8 cellular contexts compared by ENCODE assay signal in genomic region chrX:2500681-2501151, GRCh38. TPM values are rescaled to one million over a fixed set of nuclear protein-coding genes. Genes with fewer than 3 reads are reported as not detected.
A peak's percentile ranks its signal among the peaks of the same experiment; 100 is the strongest.
DNase-seq lines count a peak whose midpoint lies in the region; ATAC-seq and TF ChIP-seq lines count a peak whose summit lies in the region.

A gene with protein sequence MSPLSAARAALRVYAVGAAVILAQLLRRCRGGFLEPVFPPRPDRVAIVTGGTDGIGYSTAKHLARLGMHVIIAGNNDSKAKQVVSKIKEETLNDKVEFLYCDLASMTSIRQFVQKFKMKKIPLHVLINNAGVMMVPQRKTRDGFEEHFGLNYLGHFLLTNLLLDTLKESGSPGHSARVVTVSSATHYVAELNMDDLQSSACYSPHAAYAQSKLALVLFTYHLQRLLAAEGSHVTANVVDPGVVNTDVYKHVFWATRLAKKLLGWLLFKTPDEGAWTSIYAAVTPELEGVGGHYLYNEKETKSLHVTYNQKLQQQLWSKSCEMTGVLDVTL (minus strand): TSS chrX:2500976. CDS start chrX:2500925, 51 bp downstream.
Gene ZBED1, minus strand, starts transcription at chrX:2500976. Its CDS starts 10,257 bp downstream, at chrX:2490719.

- peaks cover 0 to 1% (median under 1%) of the 10 kb centered on the region in 4 donors for H3K36me3 ChIP-seq in liver (ENCODE audit: control insufficient read depth in 4 of 4, insufficient read depth in 3 of 4, low read depth in 1 of 4, low read length in 3 of 4)

- TF ChIP-seq CTCF in liver (IDR thresholded peaks at IDR 0.05; ENCODE audit: low read depth, low read length, missing input control): no peak

- peak; percentile 76 for TF ChIP-seq POLR2A in GM15510 (IDR thresholded peaks at IDR 0.05; ENCODE audit: borderline replicate concordance, extremely low read depth, insufficient read length)

- peaks cover 25% of the 10 kb centered on the region for H3K4me1 Mint-ChIP-seq in T-helper 1 cell treated with Interleukin-12 subunit alpha and Interleukin-12 subunit beta and Interleukin-4 antibody, amounts not matched to agents 30 μg/mL and 1 μg/mL, for 36 hours (ENCODE audit: low read depth)
- peaks cover 42% of the 10 kb centered on the region for H3K4me1 Mint-ChIP-seq in central memory CD8-positive, alpha-beta T cell

- WGBS in liver: 1% methylated on average over 70 of the region's 70 CpGs

- H3K4me3 ChIP-seq in liver (ENCODE audit: low read depth in 1 of 3, low read length in 3 of 3): peak within 1 kb of the TSS; percentile 70 to 84 (median 76)

- H3K4me1 ChIP-seq in liver (ENCODE audit: control insufficient read depth in 4 of 4, insufficient read depth in 4 of 4, low read length in 3 of 4): peaks cover 11 to 32% (median 23%) of the 10 kb centered on the region in 4 donors

- ATAC-seq in HG02970 (IDR thresholded peaks at IDR 0.05; ENCODE audit: low FRiP score, unreplicated experiment): peak; percentile 51
- peak; percentile 66 for ATAC-seq in central memory CD8-positive, alpha-beta T cell (replicated peaks; ENCODE audit: extremely low read depth, poor library complexity, severe bottlenecking)

- H3K27ac Mint-ChIP-seq in T-helper 1 cell treated with Interleukin-12 subunit alpha and Interleukin-12 subunit beta and Interleukin-4 antibody, amounts not matched to agents 30 μg/mL and 1 μg/mL, for 36 hours: peak within 1 kb of the TSS; percentile 80
- peak within 1 kb of the TSS; percentile 95 for H3K27ac Mint-ChIP-seq in central memory CD8-positive, alpha-beta T cell (ENCODE audit: low read depth)

- H3K27ac ChIP-seq in liver (ENCODE audit: low read depth in 1 of 2, low read length in 2 of 2): peak within 1 kb of the TSS; percentile 93 to 97

- no peaks in the 10 kb centered on the region for H3K27me3 ChIP-seq in liver (ENCODE audit: control insufficient read depth in 4 of 4, insufficient read depth in 4 of 4, low read length in 3 of 4)

- no peaks in the 10 kb centered on the region for H3K9me3 Mint-ChIP-seq in T-helper 1 cell treated with Interleukin-12 subunit alpha and Interleukin-12 subunit beta and Interleukin-4 antibody, amounts not matched to agents 30 μg/mL and 1 μg/mL, for 36 hours
- H3K9me3 Mint-ChIP-seq in central memory CD8-positive, alpha-beta T cell: no peaks in the 10 kb centered on the region

- H3K27me3 Mint-ChIP-seq in T-helper 1 cell treated with Interleukin-12 subunit alpha and Interleukin-12 subunit beta and Interleukin-4 antibody, amounts not matched to agents 30 μg/mL and 1 μg/mL, for 36 hours (ENCODE audit: low read depth): no peaks in the 10 kb centered on the region
- H3K27me3 Mint-ChIP-seq in central memory CD8-positive, alpha-beta T cell: no peaks in the 10 kb centered on the region

- peak within 1 kb of the TSS; percentile 83 for H3K4me3 Mint-ChIP-seq in T-helper 1 cell treated with Interleukin-12 subunit alpha and Interleukin-12 subunit beta and Interleukin-4 antibody, amounts not matched to agents 30 μg/mL and 1 μg/mL, for 36 hours
- peak within 1 kb of the TSS; percentile 84 for H3K4me3 Mint-ChIP-seq in central memory CD8-positive, alpha-beta T cell

- peak in 1 of 2 donors; percentile 26 for DNase-seq in central memory CD8-positive, alpha-beta T cell (ENCODE audit: low spot score in 2 of 2)
- peak; percentile 23 to 24 for DNase-seq in stimulated activated CD8-positive, alpha-beta memory T cell treated with anti-CD3 and anti-CD28 coated beads, Interleukin-15, amount 100 ng/mL, for 48 hours (ENCODE audit: low read depth in 2 of 2)
- no peak for DNase-seq in NCI-H2107 treated with DMSO at 0.1 percent for 48 hours (lab: John Stamatoyannopoulos, UW; ENCODE audit: unreplicated experiment)
- DNase-seq in NCI-H2171 treated with DMSO at 0.1 percent for 48 hours (lab: John Stamatoyannopoulos, UW): no peak

- peaks cover 6% of the 10 kb centered on the region for H3K36me3 Mint-ChIP-seq in T-helper 1 cell treated with Interleukin-12 subunit alpha and Interleukin-12 subunit beta and Interleukin-4 antibody, amounts not matched to agents 30 μg/mL and 1 μg/mL, for 36 hours (ENCODE audit: low read depth)
- peaks cover 9% of the 10 kb centered on the region for H3K36me3 Mint-ChIP-seq in central memory CD8-positive, alpha-beta T cell (ENCODE audit: insufficient read depth)

- H3K9ac ChIP-seq in liver (ENCODE audit: low read depth in 1 of 2, low read length in 2 of 2): peak within 1 kb of the TSS; percentile 84 to 94

- H3K9me3 ChIP-seq in liver (ENCODE audit: control insufficient read depth in 4 of 4, low read length in 3 of 4): no peaks in the 10 kb centered on the region

- no peak for TF ChIP-seq RAD21 in liver (IDR thresholded peaks at IDR 0.05)

TF ChIP-seq in liver, 16 proteins besides CTCF, POLR2A, EP300 and RAD21:
- no peak for TF ChIP-seq GABPA (IDR thresholded peaks at IDR 0.05 in 1 of 2, conservative IDR thresholded peaks at IDR 0.05 in 1 of 2)
- TF ChIP-seq FOXA2 (IDR thresholded peaks at IDR 0.05): no peak
- no peak for TF ChIP-seq HNF4G (IDR thresholded peaks at IDR 0.05)
- TF ChIP-seq RXRA (IDR thresholded peaks at IDR 0.05): no peak
- TF ChIP-seq SP1 (IDR thresholded peaks at IDR 0.05): no peak
- no peak for TF ChIP-seq EGR1 (IDR thresholded peaks at IDR 0.05; ENCODE audit: low read depth in 2 of 2)
- TF ChIP-seq YY1 (IDR thresholded peaks at IDR 0.05): no peak
- TF ChIP-seq TAF1 (conservative IDR thresholded peaks at IDR 0.05): no peak
- no peak for TF ChIP-seq JUND (IDR thresholded peaks at IDR 0.05)
- TF ChIP-seq MAX (IDR thresholded peaks at IDR 0.05): no peak
- TF ChIP-seq HNF4A (conservative IDR thresholded peaks at IDR 0.05): no peak
- no peak for TF ChIP-seq NR2F2 (IDR thresholded peaks at IDR 0.05)
- no peak for TF ChIP-seq ZBTB33 (IDR thresholded peaks at IDR 0.05)
- TF ChIP-seq, protein P1, sequence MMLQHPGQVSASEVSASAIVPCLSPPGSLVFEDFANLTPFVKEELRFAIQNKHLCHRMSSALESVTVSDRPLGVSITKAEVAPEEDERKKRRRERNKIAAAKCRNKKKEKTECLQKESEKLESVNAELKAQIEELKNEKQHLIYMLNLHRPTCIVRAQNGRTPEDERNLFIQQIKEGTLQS (IDR thresholded peaks at IDR 0.05): no peak
- TF ChIP-seq, protein P2, sequence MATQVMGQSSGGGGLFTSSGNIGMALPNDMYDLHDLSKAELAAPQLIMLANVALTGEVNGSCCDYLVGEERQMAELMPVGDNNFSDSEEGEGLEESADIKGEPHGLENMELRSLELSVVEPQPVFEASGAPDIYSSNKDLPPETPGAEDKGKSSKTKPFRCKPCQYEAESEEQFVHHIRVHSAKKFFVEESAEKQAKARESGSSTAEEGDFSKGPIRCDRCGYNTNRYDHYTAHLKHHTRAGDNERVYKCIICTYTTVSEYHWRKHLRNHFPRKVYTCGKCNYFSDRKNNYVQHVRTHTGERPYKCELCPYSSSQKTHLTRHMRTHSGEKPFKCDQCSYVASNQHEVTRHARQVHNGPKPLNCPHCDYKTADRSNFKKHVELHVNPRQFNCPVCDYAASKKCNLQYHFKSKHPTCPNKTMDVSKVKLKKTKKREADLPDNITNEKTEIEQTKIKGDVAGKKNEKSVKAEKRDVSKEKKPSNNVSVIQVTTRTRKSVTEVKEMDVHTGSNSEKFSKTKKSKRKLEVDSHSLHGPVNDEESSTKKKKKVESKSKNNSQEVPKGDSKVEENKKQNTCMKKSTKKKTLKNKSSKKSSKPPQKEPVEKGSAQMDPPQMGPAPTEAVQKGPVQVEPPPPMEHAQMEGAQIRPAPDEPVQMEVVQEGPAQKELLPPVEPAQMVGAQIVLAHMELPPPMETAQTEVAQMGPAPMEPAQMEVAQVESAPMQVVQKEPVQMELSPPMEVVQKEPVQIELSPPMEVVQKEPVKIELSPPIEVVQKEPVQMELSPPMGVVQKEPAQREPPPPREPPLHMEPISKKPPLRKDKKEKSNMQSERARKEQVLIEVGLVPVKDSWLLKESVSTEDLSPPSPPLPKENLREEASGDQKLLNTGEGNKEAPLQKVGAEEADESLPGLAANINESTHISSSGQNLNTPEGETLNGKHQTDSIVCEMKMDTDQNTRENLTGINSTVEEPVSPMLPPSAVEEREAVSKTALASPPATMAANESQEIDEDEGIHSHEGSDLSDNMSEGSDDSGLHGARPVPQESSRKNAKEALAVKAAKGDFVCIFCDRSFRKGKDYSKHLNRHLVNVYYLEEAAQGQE (IDR thresholded peaks at IDR 0.05): no peak

RNA-seq across cellular contexts. Expression of the first gene that starts in this region (rescaled TPM):
- total RNA-seq in liver: 10 to 100 TPM; 19.3 to 27.3 TPM
- 10 to 100 TPM; 17.2 to 35.2 TPM for polyA plus RNA-seq in liver

RNA-seq across cellular contexts. Expression of gene ZBED1, which starts in this region (rescaled TPM):
- 10 to 100 TPM; 28.7 to 49.0 TPM for total RNA-seq in liver
- polyA plus RNA-seq in liver: 10 to 100 TPM; 15.9 to 25.1 TPM

Comparison
In these comparisons a context has a peak if more than half of its experiments do, and no peak if none do; other contexts are left out.
1. DNase-seq: peak in stimulated activated CD8-positive, alpha-beta memory T cell treated with anti-CD3 and anti-CD28 coated beads, Interleukin-15, amount 100 ng/mL, for 48 hours (2 of 2); none in NCI-H2107 treated with DMSO at 0.1 percent for 48 hours (single experiment) and NCI-H2171 treated with DMSO at 0.1 percent for 48 hours (single experiment).